In the genomic region with DNA sequence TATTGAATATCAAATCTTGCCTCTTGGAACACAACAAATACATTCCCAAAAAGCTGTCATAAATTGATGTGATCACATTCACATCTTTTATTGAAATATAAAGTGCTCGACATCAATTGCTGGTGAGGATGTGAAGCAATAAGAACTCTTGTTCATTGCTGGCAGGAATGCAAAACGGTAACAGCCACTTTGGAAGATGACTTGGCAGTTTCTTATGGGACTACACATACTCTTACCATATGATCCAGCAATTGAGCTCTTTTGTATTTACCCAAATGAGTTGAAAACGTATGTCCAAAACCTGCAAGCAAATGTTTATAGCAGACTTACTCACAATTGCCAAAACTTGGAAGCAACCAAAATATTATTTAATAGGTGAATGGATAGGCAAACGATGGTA, we compare ENCODE assay signal across 1 cellular context.
A peak's percentile ranks its signal among the peaks of the same experiment; 100 is the strongest.
TF ChIP-seq lines count a peak whose summit lies in the region.

No MANE protein-coding gene starts in this region.

TF ChIP-seq in IMR-90, 13 proteins besides CTCF, POLR2A, EP300 and RAD21:
- no peak for TF ChIP-seq MAFK (IDR thresholded peaks at IDR 0.05; ENCODE audit: low read depth, low read length)
- peak; percentile 47; the same call in 1 of the 2 replicates for TF ChIP-seq NFE2L2 (IDR thresholded peaks at IDR 0.05; ENCODE audit: low read depth, low read length)
- TF ChIP-seq FOS (IDR thresholded peaks at IDR 0.05; ENCODE audit: low read depth, low read length) = no peak
- no peak for TF ChIP-seq USF2 (IDR thresholded peaks at IDR 0.05; ENCODE audit: low read depth, low read length)
TF ChIP-seq in IMR-90: peak in this region for 1.
